In genomic region chr7:66995045-66995776, GRCh38 we compare ENCODE assay signal across 8 cellular contexts. TPM values are rescaled to one million over a fixed set of nuclear protein-coding genes. Genes with fewer than 3 reads are reported as not detected.
DNase-seq lines count a peak whose midpoint lies in the region; ATAC-seq lines count a peak whose summit lies in the region.
"Not testable (repeated sequence)": the region's sequence is repeated elsewhere in the genome, so short reads cannot be mapped to it uniquely, and the experiment has no call there.

SBDS (minus strand) TSS chr7:66995586; CDS start chr7:66995417, 169 bp downstream.

- H3K4me3 Mint-ChIP-seq in effector memory CD8-positive, alpha-beta T cell, result peak within 1 kb of the TSS; percentile 93 to 95

- DNase-seq in COLO668 (lab: John Stamatoyannopoulos, UW; ENCODE audit: unreplicated experiment) (peak; percentile 95), HT1080 (ENCODE audit: low read depth) (peak; percentile 98), NOMO-1 treated with DMSO at 0.1 percent for 48 hours (lab: John Stamatoyannopoulos, UW; ENCODE audit: unreplicated experiment) (peak; percentile 97), medulla oblongata (ENCODE audit: extremely low spot score) (peak; percentile 99)
- peak; percentile 83 to 90 for DNase-seq in activated CD8-positive, alpha-beta memory T cell treated with anti-CD3 and anti-CD28 coated beads for 4 hours (ENCODE audit: low read depth in 2 of 2)
- peak; percentile 92 to 94 (median 93) for DNase-seq in effector memory CD8-positive, alpha-beta T cell
- DNase-seq in stimulated activated CD8-positive, alpha-beta memory T cell treated with anti-CD3 and anti-CD28 coated beads, Interleukin-12 subunit alpha, Interleukin-12 subunit beta, amount 100 ng/mL, for 1 hour (ENCODE audit: low read depth), result peak; percentile 88

- H3K9me3 Mint-ChIP-seq in effector memory CD8-positive, alpha-beta T cell, result not testable (repeated sequence)

- not testable (repeated sequence) for H3K27me3 Mint-ChIP-seq in effector memory CD8-positive, alpha-beta T cell

- H3K4me1 Mint-ChIP-seq in effector memory CD8-positive, alpha-beta T cell (ENCODE audit: low read depth in 2 of 2), result peaks cover 17 to 23% of the 10 kb centered on the region in 2 donors

- H3K27ac Mint-ChIP-seq in effector memory CD8-positive, alpha-beta T cell, result peak within 1 kb of the TSS; percentile 99

- peak; percentile 63 for ATAC-seq in GM21360 (IDR thresholded peaks at IDR 0.05; ENCODE audit: unreplicated experiment)
- peak; percentile 60 for ATAC-seq in effector memory CD8-positive, alpha-beta T cell (replicated peaks)

- H3K36me3 Mint-ChIP-seq in effector memory CD8-positive, alpha-beta T cell (ENCODE audit: insufficient read depth), result peaks cover 65% of the 10 kb centered on the region

RNA-seq across cellular contexts. Expression of gene SBDS, which starts in this region (rescaled TPM):
- total RNA-seq in HT1080 (2014; rRNA removed; shearing (Covaris generic)), result 102 and 108 TPM in 2 replicates
- 83.0 and 92.6 TPM in 2 replicates for polyA plus RNA-seq in HT1080 (2015; cell fraction: cytosol; rRNA removed)
- polyA plus RNA-seq in HT1080 (2015; cell fraction: nucleus; rRNA removed), result 50.5 and 58.8 TPM in 2 replicates

Comparison
In these comparisons a context has a peak if more than half of its experiments do, and no peak if none do; other contexts are left out.
1. Peak in every context shown above with its lines: DNase-seq and ATAC-seq.